In the genomic region with DNA sequence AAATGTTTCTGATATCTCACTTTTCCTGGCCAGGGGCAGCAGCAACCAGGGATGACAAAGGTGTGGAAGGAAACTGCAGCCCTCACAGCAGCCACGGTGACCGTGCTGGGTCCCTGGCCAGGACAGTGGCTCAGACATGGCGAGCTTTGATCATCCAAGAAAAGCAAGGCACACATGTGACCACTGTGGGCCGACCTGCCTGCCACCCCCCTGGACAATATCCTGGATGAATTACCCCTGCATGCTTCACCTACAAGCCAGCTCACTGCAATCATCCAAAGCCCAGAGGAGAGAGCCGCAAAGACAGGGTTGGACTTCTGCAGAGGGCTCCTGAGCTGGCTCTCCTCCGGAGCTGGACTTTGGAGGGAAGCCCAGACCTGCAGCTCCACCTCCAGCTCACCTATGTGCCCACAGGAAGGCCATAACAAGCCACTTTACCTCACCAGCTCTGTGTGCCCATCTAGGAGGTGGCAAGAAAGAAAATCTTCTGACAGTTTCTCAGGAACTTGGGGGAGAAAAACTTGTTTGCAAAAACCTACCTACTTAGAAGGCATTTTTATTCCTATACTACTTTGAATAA, we compare ENCODE assay signal across 12 cellular contexts. TPM values are rescaled to one million over a fixed set of nuclear protein-coding genes. Genes with fewer than 3 reads are reported as not detected.
A peak's percentile ranks its signal among the peaks of the same experiment; 100 is the strongest.
DNase-seq lines count a peak whose midpoint lies in the region; ATAC-seq, FAIRE-seq and TF ChIP-seq lines count a peak whose summit lies in the region.
"Had no signal": no experiment of that assay in that cellular context is flagged by ENCODE, and none has a peak within 500 bp of the region (broad histone marks: within the 10 kb centered on the region; RNA-seq: fewer than 3 reads in every experiment).

No MANE protein-coding gene starts in this region.

- H3K4me3 ChIP-seq in astrocyte (ENCODE audit: insufficient read depth, low read depth, low read length) (no peak overlapping the region), lung (no peak overlapping the region)

- CTCF ChIA-PET in GM10248 (lab: Yijun Ruan, JAX) = interaction anchor here (1.5 kb wide), 1 partner anchor 95 kb away, joined by 4 read pairs; no protein-coding TSS in a partner anchor

- H3K4me3 Mint-ChIP-seq in astrocyte (ENCODE audit: unreplicated experiment) = peak overlapping the region; percentile 89
- H3K4me3 Mint-ChIP-seq in stimulated activated memory B cell treated with anti-CD40 and anti-IgM and Interleukin-4, amounts not matched to agents 10 μg/mL and 1 μg/mL and 100 μg/mL, for 72 hours = peak overlapping the region; percentile 92

- POLR2A ChIA-PET in GM10248 (lab: Yijun Ruan, JAX) = no interaction called here

- DNase-seq in HT-29 (ENCODE audit: low spot score) = peak; percentile 16
- no peak for DNase-seq in astrocyte (ENCODE audit: low read depth)
- peak; percentile 64 for DNase-seq in lung (ENCODE audit: low spot score)
- DNase-seq in stimulated activated CD4-positive, alpha-beta T cell treated with anti-CD3 and anti-CD28 coated beads, Interleukin-4, amount 100 ng/mL, for 4 hours = no peak
- no peak for DNase-seq in GM10248 (ENCODE audit: extremely low spot score)
- DNase-seq: mesenchymal stem cell; NCI-H1092 treated with DMSO at 0.1 percent for 48 hours; stimulated activated CD4-positive, alpha-beta T cell treated with anti-CD3 and anti-CD28 coated beads, Interleukin-1b, Interleukin-23, amount 100 ng/mL, for 48 hours; trophoblast cell had no signal

- no peak overlapping the region for H3K27ac Mint-ChIP-seq in astrocyte (ENCODE audit: unreplicated experiment)
- H3K27ac Mint-ChIP-seq in stimulated activated memory B cell treated with anti-CD40 and anti-IgM and Interleukin-4, amounts not matched to agents 10 μg/mL and 1 μg/mL and 100 μg/mL, for 72 hours = peak overlapping the region; percentile 5
- H3K27ac Mint-ChIP-seq: T-helper 1 cell treated with Interleukin-12 subunit alpha and Interleukin-12 subunit beta and Interleukin-4 antibody, amounts not matched to agents 30 μg/mL and 1 μg/mL, for 36 hours had no signal

- peak overlapping the region; percentile 90 for H3K4me2 ChIP-seq in astrocyte (ENCODE audit: low read length)

- peaks cover 56% of the 10 kb centered on the region for H4K20me1 ChIP-seq in astrocyte (ENCODE audit: insufficient read depth, low read length)

- FAIRE-seq in astrocyte (lab: Jason Lieb, UNC) = no peak

- no peak overlapping the region for H2AFZ ChIP-seq in astrocyte (ENCODE audit: low read depth, low read length)

- H3K79me2 ChIP-seq in astrocyte (ENCODE audit: insufficient read depth, low read length) = peaks cover 28% of the 10 kb centered on the region

- H3K9ac ChIP-seq in astrocyte (ENCODE audit: low read length) = no peak overlapping the region

- H3K9me3 Mint-ChIP-seq in astrocyte (ENCODE audit: unreplicated experiment) = peaks cover 2% of the 10 kb centered on the region
- H3K9me3 Mint-ChIP-seq in stimulated activated memory B cell treated with anti-CD40 and anti-IgM and Interleukin-4, amounts not matched to agents 10 μg/mL and 1 μg/mL and 100 μg/mL, for 72 hours = no peaks in the 10 kb centered on the region
- H3K9me3 Mint-ChIP-seq: T-helper 1 cell treated with Interleukin-12 subunit alpha and Interleukin-12 subunit beta and Interleukin-4 antibody, amounts not matched to agents 30 μg/mL and 1 μg/mL, for 36 hours had no signal

- WGBS in lung, 2 donors = 72 to 88% methylated on average over 6 of the region's 6 CpGs

- H3K4me1 ChIP-seq in astrocyte (ENCODE audit: insufficient read depth, low read length) = peaks cover 19% of the 10 kb centered on the region
- H3K4me1 ChIP-seq in lung (ENCODE audit: control insufficient read depth in 2 of 2, insufficient read depth in 2 of 2, low read length in 2 of 2) = peaks cover 0 to 29% of the 10 kb centered on the region in 2 donors

- H3K36me3 Mint-ChIP-seq in astrocyte (ENCODE audit: low read depth, unreplicated experiment) = peaks cover 1% of the 10 kb centered on the region
- H3K36me3 Mint-ChIP-seq in stimulated activated memory B cell treated with anti-CD40 and anti-IgM and Interleukin-4, amounts not matched to agents 10 μg/mL and 1 μg/mL and 100 μg/mL, for 72 hours = no peaks in the 10 kb centered on the region

- TF ChIP-seq CTCF in astrocyte (IDR thresholded peaks at IDR 0.05; ENCODE audit: insufficient read depth, low read depth, low read length) (no peak), lung (IDR thresholded peaks at IDR 0.05; ENCODE audit: control extremely low read depth, extremely low read depth) (no peak), GM10248 (IDR thresholded peaks at IDR 0.05; ENCODE audit: control extremely low read depth, extremely low read depth, low read depth, missing control alignments) (no peak)

- H3K9me3 ChIP-seq in astrocyte (ENCODE audit: insufficient read depth, low read depth, low read length) = no peaks in the 10 kb centered on the region
- no peaks in the 10 kb centered on the region for H3K9me3 ChIP-seq in lung (ENCODE audit: control insufficient read depth in 2 of 2, insufficient read depth in 1 of 2, low read length in 1 of 2)

- H3K27me3 Mint-ChIP-seq in astrocyte (ENCODE audit: low read depth, unreplicated experiment) = peaks cover 28% of the 10 kb centered on the region
- H3K27me3 Mint-ChIP-seq in stimulated activated memory B cell treated with anti-CD40 and anti-IgM and Interleukin-4, amounts not matched to agents 10 μg/mL and 1 μg/mL and 100 μg/mL, for 72 hours = no peaks in the 10 kb centered on the region

- peaks cover 15% of the 10 kb centered on the region for H3K4me1 Mint-ChIP-seq in astrocyte (ENCODE audit: low read depth, unreplicated experiment)
- peaks cover 72% of the 10 kb centered on the region for H3K4me1 Mint-ChIP-seq in stimulated activated memory B cell treated with anti-CD40 and anti-IgM and Interleukin-4, amounts not matched to agents 10 μg/mL and 1 μg/mL and 100 μg/mL, for 72 hours

- H3K27me3 ChIP-seq in astrocyte (ENCODE audit: insufficient read depth, low read length) (peaks cover 23% of the 10 kb centered on the region), lung (ENCODE audit: control insufficient read depth, insufficient read depth) (no peaks in the 10 kb centered on the region)

- H3K36me3 ChIP-seq in astrocyte (ENCODE audit: insufficient read depth, low read length) = no peaks in the 10 kb centered on the region
- H3K36me3 ChIP-seq in lung (ENCODE audit: control insufficient read depth in 2 of 2, insufficient read depth in 2 of 2, low read length in 2 of 2) = no peaks in the 10 kb centered on the region

- H3K27ac ChIP-seq in astrocyte (ENCODE audit: low read depth, low read length) (no peak overlapping the region), lung (ENCODE audit: low read depth in 1 of 2, low read length in 1 of 2) (no peak overlapping the region)

- ATAC-seq in lung (ENCODE audit: insufficient read depth, low FRiP score) (no peak), SK-N-SH treated with all-trans-retinoic acid at 6 μM for 48 hours (no peak)
- ATAC-seq in stimulated activated memory B cell treated with anti-CD40 and anti-IgM and Interleukin-4, amounts not matched to agents 10 μg/mL and 1 μg/mL and 100 μg/mL, for 72 hours = no peak

TF ChIP-seq in SK-N-SH treated with all-trans-retinoic acid at 6 μM for 48 hours, 23 proteins besides CTCF, POLR2A, EP300 and RAD21 (continues in another document):
- TF ChIP-seq ZNF8 (CRISPR knock-in tag; IDR thresholded peaks at IDR 0.05) (no peak), ZFP3 (CRISPR knock-in tag; IDR thresholded peaks at IDR 0.05) (no peak), ISL1 (CRISPR knock-in tag; IDR thresholded peaks at IDR 0.05) (no peak), PPARA (CRISPR knock-in tag; IDR thresholded peaks at IDR 0.05; ENCODE audit: borderline replicate concordance) (no peak), ARNTL (CRISPR knock-in tag; IDR thresholded peaks at IDR 0.05; ENCODE audit: borderline replicate concordance, low read depth) (no peak), TOX (CRISPR knock-in tag; IDR thresholded peaks at IDR 0.05; ENCODE audit: borderline replicate concordance) (no peak), ESRRG (CRISPR knock-in tag; IDR thresholded peaks at IDR 0.05) (no peak), BACH2 (CRISPR knock-in tag; IDR thresholded peaks at IDR 0.05; ENCODE audit: borderline replicate concordance) (no peak), ZNF565 (CRISPR knock-in tag; conservative IDR thresholded peaks at IDR 0.05; ENCODE audit: low read depth) (no peak), ZNF70 (CRISPR knock-in tag; IDR thresholded peaks at IDR 0.05) (no peak), TCF4 (CRISPR knock-in tag; IDR thresholded peaks at IDR 0.05; ENCODE audit: borderline replicate concordance) (no peak), OSR1 (CRISPR knock-in tag; IDR thresholded peaks at IDR 0.05) (no peak), ZC3H10 (CRISPR knock-in tag; IDR thresholded peaks at IDR 0.05) (no peak)
- TF ChIP-seq, protein P1, sequence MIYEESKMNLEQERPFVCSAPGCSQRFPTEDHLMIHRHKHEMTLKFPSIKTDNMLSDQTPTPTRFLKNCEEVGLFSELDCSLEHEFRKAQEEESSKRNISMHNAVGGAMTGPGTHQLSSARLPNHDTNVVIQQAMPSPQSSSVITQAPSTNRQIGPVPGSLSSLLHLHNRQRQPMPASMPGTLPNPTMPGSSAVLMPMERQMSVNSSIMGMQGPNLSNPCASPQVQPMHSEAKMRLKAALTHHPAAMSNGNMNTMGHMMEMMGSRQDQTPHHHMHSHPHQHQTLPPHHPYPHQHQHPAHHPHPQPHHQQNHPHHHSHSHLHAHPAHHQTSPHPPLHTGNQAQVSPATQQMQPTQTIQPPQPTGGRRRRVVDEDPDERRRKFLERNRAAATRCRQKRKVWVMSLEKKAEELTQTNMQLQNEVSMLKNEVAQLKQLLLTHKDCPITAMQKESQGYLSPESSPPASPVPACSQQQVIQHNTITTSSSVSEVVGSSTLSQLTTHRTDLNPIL (CRISPR knock-in tag; IDR thresholded peaks at IDR 0.05; ENCODE audit: low read depth) = no peak
- TF ChIP-seq, protein P2, sequence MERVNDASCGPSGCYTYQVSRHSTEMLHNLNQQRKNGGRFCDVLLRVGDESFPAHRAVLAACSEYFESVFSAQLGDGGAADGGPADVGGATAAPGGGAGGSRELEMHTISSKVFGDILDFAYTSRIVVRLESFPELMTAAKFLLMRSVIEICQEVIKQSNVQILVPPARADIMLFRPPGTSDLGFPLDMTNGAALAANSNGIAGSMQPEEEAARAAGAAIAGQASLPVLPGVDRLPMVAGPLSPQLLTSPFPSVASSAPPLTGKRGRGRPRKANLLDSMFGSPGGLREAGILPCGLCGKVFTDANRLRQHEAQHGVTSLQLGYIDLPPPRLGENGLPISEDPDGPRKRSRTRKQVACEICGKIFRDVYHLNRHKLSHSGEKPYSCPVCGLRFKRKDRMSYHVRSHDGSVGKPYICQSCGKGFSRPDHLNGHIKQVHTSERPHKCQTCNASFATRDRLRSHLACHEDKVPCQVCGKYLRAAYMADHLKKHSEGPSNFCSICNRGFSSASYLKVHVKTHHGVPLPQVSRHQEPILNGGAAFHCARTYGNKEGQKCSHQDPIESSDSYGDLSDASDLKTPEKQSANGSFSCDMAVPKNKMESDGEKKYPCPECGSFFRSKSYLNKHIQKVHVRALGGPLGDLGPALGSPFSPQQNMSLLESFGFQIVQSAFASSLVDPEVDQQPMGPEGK (CRISPR knock-in tag; IDR thresholded peaks at IDR 0.05; ENCODE audit: borderline replicate concordance) = no peak

RNA-seq across cellular contexts. Expression of a gene that starts 2.7 kb away (rescaled TPM):
- total RNA-seq in HT-29 (2014; rRNA removed; shearing (Covaris generic)) = not detected in 2 replicates
- total RNA-seq in astrocyte (20.6 and 21.2 TPM in 2 replicates), lung (10 to 100 TPM; 30.9 to 42.6 TPM)
- 10 to 100 TPM in 1 of 2 donors, 1 to 10 TPM in 1; 5.4 to 45.3 TPM for polyA plus RNA-seq in lung

Comparison
In these comparisons a context has a peak if more than half of its experiments do, and no peak if none do; other contexts are left out.
1. DNase-seq: peak in HT-29 (single experiment) and lung (single experiment); none in astrocyte (single experiment), stimulated activated CD4-positive, alpha-beta T cell treated with anti-CD3 and anti-CD28 coated beads, Interleukin-4, amount 100 ng/mL, for 4 hours (0 of 2) and GM10248 (single experiment).
2. RNA of a gene that starts 2.7 kb away (total RNA-seq): 30.9 to 42.6 TPM in lung and 20.6 to 21.2 TPM in astrocyte; not detected in HT-29; every median in the first group is over 10 times any median in the second.